ENCODE assay signal across 22 cellular contexts in the genomic region with DNA sequence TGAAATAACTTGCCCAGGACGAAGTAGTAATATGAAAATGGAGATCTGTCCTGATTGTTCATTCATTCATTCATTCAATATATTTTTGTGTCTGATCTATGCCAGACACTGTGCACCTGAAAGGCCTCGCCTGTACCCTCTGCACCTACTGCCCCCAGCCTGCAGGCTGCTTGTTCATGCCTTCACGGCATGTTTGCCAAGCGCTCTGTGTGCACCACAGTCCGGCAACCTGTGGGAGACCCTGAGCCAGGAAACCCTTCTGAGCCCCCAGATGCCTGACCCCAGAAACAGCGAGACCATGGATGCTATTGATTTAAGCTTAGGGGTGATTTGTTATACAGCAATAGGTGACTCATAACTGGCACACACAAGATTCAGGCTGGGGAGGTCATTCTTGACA. TPM values are rescaled to one million over a fixed set of nuclear protein-coding genes. Genes with fewer than 3 reads are reported as not detected.
DNase-seq lines count a peak whose midpoint lies in the region; ATAC-seq and FAIRE-seq lines count a peak whose summit lies in the region.
"Had no signal": no experiment of that assay in that cellular context is flagged by ENCODE, and none has a peak within 500 bp of the region (broad histone marks: within the 10 kb centered on the region; RNA-seq: fewer than 3 reads in every experiment).

No MANE protein-coding gene starts in this region.

- H3K27ac Mint-ChIP-seq in CD4-positive, alpha-beta memory T cell = peak overlapping the region in 4 of 7 donors; percentile 16 to 87 (median 40)

- no peak for FAIRE-seq in urothelium cell line (lab: Jason Lieb, UNC)
- FAIRE-seq: D721Med, H54, HepG2, RCC 7860 had no signal

- DNase-seq in CD4-positive, alpha-beta memory T cell = no peak
- peak; percentile 3 for DNase-seq in ELR (ENCODE audit: low read depth)
- peak; percentile 40 for DNase-seq in islet precursor cell
- DNase-seq in sciatic nerve (ENCODE audit: low spot score) = peak; percentile 32
- DNase-seq in OCI-M2 (lab: John Stamatoyannopoulos, UW; ENCODE audit: unreplicated experiment) = no peak
- no peak for DNase-seq in urothelium cell line (ENCODE audit: low spot score)
- DNase-seq: ACHN, C1 segment of cervical spinal cord, DMS79, KG1, MV-4-11, NCI-H1417, NCI-H187, NCI-H446, NCI-H526 treated with DMSO at 0.1 percent for 48 hours, Right ventricle myocardium superior had no signal

- H3K4me3 ChIP-seq in CD4-positive, alpha-beta memory T cell (ENCODE audit: low read length in 2 of 2) = no peak overlapping the region
- H3K4me3 ChIP-seq: SK-N-MC had no signal

- no peak for ATAC-seq in sciatic nerve
- ATAC-seq in GM19324 (IDR thresholded peaks at IDR 0.05; ENCODE audit: low FRiP score, unreplicated experiment) = no peak
- ATAC-seq: HepG2 had no signal

- no peak overlapping the region for H3K4me3 Mint-ChIP-seq in CD4-positive, alpha-beta memory T cell

- H3K9me3 ChIP-seq in CD4-positive, alpha-beta memory T cell (ENCODE audit: control insufficient read depth in 1 of 2, low read length in 2 of 2) = no peaks in the 10 kb centered on the region

- H3K36me3 ChIP-seq in CD4-positive, alpha-beta memory T cell (ENCODE audit: insufficient read depth, low read length) = no peaks in the 10 kb centered on the region

- intact Hi-C loops in CD4-positive, alpha-beta memory T cell (cut with micrococcal nuclease) = no loop called here
- intact Hi-C loops in sciatic nerve (cut with DNase I) = no loop called here

- H3K36me3 Mint-ChIP-seq in CD4-positive, alpha-beta memory T cell = peaks cover 0 to 5% of the 10 kb centered on the region in 2 donors

- no peak overlapping the region for H3K27ac ChIP-seq in CD4-positive, alpha-beta memory T cell (ENCODE audit: low read depth, low read length)
- H3K27ac ChIP-seq: SK-N-MC had no signal

- peaks cover 35% of the 10 kb centered on the region for H3K4me1 ChIP-seq in CD4-positive, alpha-beta memory T cell (ENCODE audit: insufficient read depth, low read length)

- no peaks in the 10 kb centered on the region for H3K27me3 ChIP-seq in CD4-positive, alpha-beta memory T cell (ENCODE audit: insufficient read depth, low read length)

- H3K27me3 Mint-ChIP-seq in CD4-positive, alpha-beta memory T cell = no peaks in the 10 kb centered on the region

- H3K9me3 Mint-ChIP-seq in CD4-positive, alpha-beta memory T cell = peaks cover 0 to 9% (median 5%) of the 10 kb centered on the region in 8 donors

- CTCF ChIA-PET in CD4-positive, alpha-beta memory T cell (lab: Charles Lee; ENCODE audit: partially characterized antibody) = no interaction called here

- POLR2A ChIA-PET in CD4-positive, alpha-beta memory T cell (lab: Charles Lee; ENCODE audit: partially characterized antibody) = no interaction called here

- H3K4me1 Mint-ChIP-seq in CD4-positive, alpha-beta memory T cell = peaks cover 18 to 35% (median 23%) of the 10 kb centered on the region in 4 donors

RNA-seq across cellular contexts. Expression of a gene that starts 47.0 kb away (rescaled TPM):
- total RNA-seq in CD4-positive, alpha-beta memory T cell = 10 to 100 TPM; 22.3 to 25.2 TPM
- polyA plus RNA-seq in CD4-positive, alpha-beta memory T cell = 10 to 100 TPM in 1 of 2 donors, 1 to 10 TPM in 1; 4.3 to 11.9 TPM
- total RNA-seq in sciatic nerve = 21.1 TPM
- total RNA-seq: HepG2 had no signal
- polyA plus RNA-seq: HepG2 had no signal

Comparison
In these comparisons a context has a peak if more than half of its experiments do, and no peak if none do; other contexts are left out.
1. DNase-seq: peak in ELR (single experiment), islet precursor cell (single experiment) and sciatic nerve (single experiment); none in CD4-positive, alpha-beta memory T cell (0 of 5), OCI-M2 (single experiment) and urothelium cell line (single experiment).